ENCODE assay signal across 8 cellular contexts in the genomic region with DNA sequence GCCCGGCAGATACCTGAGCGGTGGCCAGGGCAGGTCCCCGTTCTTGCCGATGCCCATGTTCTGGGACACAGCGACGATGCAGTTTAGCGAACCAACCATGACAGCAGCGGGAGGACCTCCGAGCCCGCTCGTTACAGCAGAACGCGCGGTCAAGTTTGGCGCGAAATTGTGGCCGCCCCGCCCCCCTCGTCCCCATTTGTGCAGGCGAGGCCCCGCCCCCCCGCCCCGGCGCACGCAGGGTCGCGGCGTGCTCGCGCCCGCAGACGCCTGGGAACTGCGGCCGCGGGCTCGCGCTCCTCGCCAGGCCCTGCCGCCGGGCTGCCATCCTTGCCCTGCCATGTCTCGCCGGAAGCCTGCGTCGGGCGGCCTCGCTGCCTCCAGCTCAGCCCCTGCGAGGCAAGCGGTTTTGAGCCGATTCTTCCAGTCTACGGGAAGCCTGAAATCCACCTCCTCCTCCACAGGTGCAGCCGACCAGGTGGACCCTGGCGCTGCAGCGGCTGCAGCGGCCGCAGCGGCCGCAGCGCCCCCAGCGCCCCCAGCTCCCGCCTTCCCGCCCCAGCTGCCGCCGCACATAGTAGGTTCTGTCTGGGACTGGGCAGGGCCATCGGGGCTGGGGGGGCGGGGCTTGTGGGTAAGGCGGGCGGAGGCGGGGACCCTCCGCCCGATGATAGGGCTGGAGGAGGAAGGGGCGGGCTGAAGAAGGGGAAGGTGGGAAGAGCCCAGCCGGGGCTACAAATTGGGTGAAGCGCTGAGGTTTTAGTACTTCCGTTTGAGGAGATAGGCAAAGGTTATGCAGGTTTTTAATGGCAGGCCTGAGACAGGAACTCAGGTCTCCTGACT.
DNase-seq lines count a peak whose midpoint lies in the region; ATAC-seq and TF ChIP-seq lines count a peak whose summit lies in the region.

A gene (minus strand): TSS at position 593 of the 840 bp plus-strand sequence. CDS start 494 bp downstream, at position 99.
A gene (plus strand): TSS at position 262 of the 840 bp plus-strand sequence. CDS start 76 bp downstream, at position 338.

- TF ChIP-seq CTCF in astrocyte of the spinal cord (IDR thresholded peaks at IDR 0.05; ENCODE audit: low read depth, low read length): no peak

- peak within 1 kb of the TSS; percentile 80 for H3K4me3 ChIP-seq in astrocyte of the spinal cord (ENCODE audit: low read depth, low read length)

- DNase-seq in NCI-H2081 treated with DMSO at 0.1 percent for 48 hours (lab: John Stamatoyannopoulos, UW): peak; percentile 29
- DNase-seq in T1000 (lab: John Stamatoyannopoulos, UW): peak; percentile 72
- DNase-seq in astrocyte of the spinal cord (ENCODE audit: low read depth, low spot score): peak; percentile 90
- DNase-seq in hypothalamus (lab: John Stamatoyannopoulos, UW): peak; percentile 36 to 89 (median 74)
- DNase-seq in retina: peak; percentile 88

- ATAC-seq in GM18502 (IDR thresholded peaks at IDR 0.05; ENCODE audit: poor library complexity, unreplicated experiment) (peak; percentile 43), HG02981 (IDR thresholded peaks at IDR 0.05; ENCODE audit: unreplicated experiment) (peak; percentile 41), GM18519 (IDR thresholded peaks at IDR 0.05; ENCODE audit: low FRiP score, unreplicated experiment) (no peak)

- in situ Hi-C loops in astrocyte of the spinal cord (cut with HindIII; ENCODE audit: low sequenced_read_pairs): no loop called here

Comparison
In these comparisons a context has a peak if more than half of its experiments do, and no peak if none do; other contexts are left out.
1. DNase-seq: peak in every context shown above with its lines; median percentile 90 in astrocyte of the spinal cord; 88 in retina; 74 in hypothalamus; 72 in T1000; 29 in NCI-H2081 treated with DMSO at 0.1 percent for 48 hours.